9 cellular contexts compared by ENCODE assay signal in genomic region chr1:234958702-234959649, GRCh38.
DNase-seq lines count a peak whose midpoint lies in the region; ATAC-seq, FAIRE-seq and TF ChIP-seq lines count a peak whose summit lies in the region.
"Had no signal": no experiment of that assay in that cellular context is flagged by ENCODE, and none has a peak within 500 bp of the region (broad histone marks: within the 10 kb centered on the region; RNA-seq: fewer than 3 reads in every experiment).

No MANE protein-coding gene starts in this region.

- peak overlapping the region; percentile 96 to 98 for H3K27ac Mint-ChIP-seq in natural killer cell treated with Interleukin-12 subunit alpha and Interleukin-12 subunit beta and Interleukin-15 and Interleukin-18, amount 100 ng/mL, for 72 hours
- H3K27ac Mint-ChIP-seq in natural killer cell: peak overlapping the region in 1 of 2 donors; percentile 61
- H3K27ac Mint-ChIP-seq in naive thymus-derived CD8-positive, alpha-beta T cell: peak overlapping the region; percentile 5 to 81 (median 64)

- peaks cover 73 to 77% of the 10 kb centered on the region in 2 donors for H3K4me1 Mint-ChIP-seq in natural killer cell treated with Interleukin-12 subunit alpha and Interleukin-12 subunit beta and Interleukin-15 and Interleukin-18, amount 100 ng/mL, for 72 hours (ENCODE audit: low read depth in 2 of 2)
- H3K4me1 Mint-ChIP-seq in natural killer cell: peaks cover 52 to 67% of the 10 kb centered on the region in 2 donors
- peaks cover 43 to 84% (median 75%) of the 10 kb centered on the region in 4 donors for H3K4me1 Mint-ChIP-seq in naive thymus-derived CD8-positive, alpha-beta T cell

- no peak for TF ChIP-seq RAD21 in K562 (CRISPR knock-in tag; conservative IDR thresholded peaks at IDR 0.05 in 1 of 2, IDR thresholded peaks at IDR 0.05 in 1 of 2)

- H3K4me3 ChIP-seq in K562: no peak overlapping the region

- H3K4me3 Mint-ChIP-seq in natural killer cell treated with Interleukin-12 subunit alpha and Interleukin-12 subunit beta and Interleukin-15 and Interleukin-18, amount 100 ng/mL, for 72 hours: peak overlapping the region; percentile 38
- no peak overlapping the region for H3K4me3 Mint-ChIP-seq in natural killer cell
- H3K4me3 Mint-ChIP-seq in naive thymus-derived CD8-positive, alpha-beta T cell: peak overlapping the region in 1 of 10 donors; percentile 40
- H3K4me3 Mint-ChIP-seq: activated CD4-positive, alpha-beta T cell treated with anti-CD3 and anti-CD28 coated beads, Interleukin-2, amount 10 ng/mL, durations not matched to agents 7 days and 5 days had no signal

- no peak for TF ChIP-seq EP300 in K562 (IDR thresholded peaks at IDR 0.05; ENCODE audit: low read length)

- in situ Hi-C loops in K562 (cut with MboI): no loop called here

- peak overlapping the region; percentile 67 for H2AFZ ChIP-seq in K562 (ENCODE audit: low read depth, low read length)

- no peak overlapping the region for H3K4me2 ChIP-seq in K562 (ENCODE audit: insufficient read depth, low read length)

- TF ChIP-seq POLR2A in K562 (conservative IDR thresholded peaks at IDR 0.05): no peak

- FAIRE-seq in K562 (lab: Jason Lieb, UNC) (no peak), GM19239 (lab: Jason Lieb, UNC) (no peak)

- H3K79me2 ChIP-seq in K562 (ENCODE audit: control insufficient read depth, insufficient read depth, low read length): no peaks in the 10 kb centered on the region

- peak overlapping the region; percentile 84; the same call in 1 of the 3 replicates for H3K27ac ChIP-seq in K562 (ENCODE audit: extremely low read depth, low read depth, low read length)

- intact Hi-C loops in natural killer cell (cut with micrococcal nuclease) (no loop called here), K562 (cut with micrococcal nuclease) (loop anchor here (5.0 kb wide), 1 partner anchor 237 kb away; no protein-coding TSS in a partner anchor)

- no peaks in the 10 kb centered on the region for H3K36me3 Mint-ChIP-seq in natural killer cell treated with Interleukin-12 subunit alpha and Interleukin-12 subunit beta and Interleukin-15 and Interleukin-18, amount 100 ng/mL, for 72 hours
- H3K36me3 Mint-ChIP-seq in natural killer cell: no peaks in the 10 kb centered on the region
- no peaks in the 10 kb centered on the region for H3K36me3 Mint-ChIP-seq in naive thymus-derived CD8-positive, alpha-beta T cell

- CTCF ChIA-PET in K562 (lab: Yijun Ruan, JAX; ENCODE audit: low intra/inter-chr PET ratio): no interaction called here

- no peaks in the 10 kb centered on the region for H3K27me3 Mint-ChIP-seq in natural killer cell treated with Interleukin-12 subunit alpha and Interleukin-12 subunit beta and Interleukin-15 and Interleukin-18, amount 100 ng/mL, for 72 hours
- no peaks in the 10 kb centered on the region for H3K27me3 Mint-ChIP-seq in natural killer cell (ENCODE audit: low read depth in 2 of 2)
- H3K27me3 Mint-ChIP-seq in naive thymus-derived CD8-positive, alpha-beta T cell: no peaks in the 10 kb centered on the region
- H3K27me3 Mint-ChIP-seq: activated CD4-positive, alpha-beta T cell treated with anti-CD3 and anti-CD28 coated beads, Interleukin-2, amount 10 ng/mL, durations not matched to agents 7 days and 5 days had no signal

- no TSS peak for BruUV-seq in K562 (replicated peaks; lab: Mats Ljungman, UMichigan)

- WGBS in K562 (ENCODE audit: insufficient coverage, low coverage, missing lambda C conversion rate): 63% methylated on average over 20 of the region's 21 CpGs

- H4K20me1 ChIP-seq in K562 (replicated peaks; ENCODE audit: control insufficient read depth, insufficient read depth, low read length): no peaks in the 10 kb centered on the region

- POLR2A ChIA-PET in K562 (lab: Yijun Ruan, JAX): interaction anchor here (0.6 to 1.8 kb wide), 4 partner anchors 12 to 357 kb away, joined by 3 to 9 read pairs (median 4); no protein-coding TSS in a partner anchor
- POLR2A ChIA-PET in naive thymus-derived CD8-positive, alpha-beta T cell (lab: Charles Lee): interaction anchor here (0.9 to 1.8 kb wide), 3 partner anchors 8 to 12 kb away, joined by 3 to 8 read pairs (median 3); no protein-coding TSS in a partner anchor

- peak overlapping the region in 1 of 2 experiments; percentile 65; a peak in 2 of 4 replicates for H3K9ac ChIP-seq in K562 (ENCODE audit: insufficient read depth in 1 of 2, low read depth in 2 of 2, low read length in 2 of 2)

- no peaks in the 10 kb centered on the region for H3K9me3 Mint-ChIP-seq in natural killer cell treated with Interleukin-12 subunit alpha and Interleukin-12 subunit beta and Interleukin-15 and Interleukin-18, amount 100 ng/mL, for 72 hours
- H3K9me3 Mint-ChIP-seq in natural killer cell: peaks cover 0 to 3% of the 10 kb centered on the region in 2 donors
- H3K9me3 Mint-ChIP-seq in naive thymus-derived CD8-positive, alpha-beta T cell: no peaks in the 10 kb centered on the region
- H3K9me3 Mint-ChIP-seq: activated CD4-positive, alpha-beta T cell treated with anti-CD3 and anti-CD28 coated beads, Interleukin-2, amount 10 ng/mL, durations not matched to agents 7 days and 5 days had no signal

- H3K27me3 ChIP-seq in K562 (ENCODE audit: control insufficient read depth in 2 of 2, insufficient read depth in 2 of 2, low read length in 2 of 2): no peaks in the 10 kb centered on the region

- peaks cover 49 to 88% of the 10 kb centered on the region in 2 experiments for H3K4me1 ChIP-seq in K562 (replicated peaks in 1 of 2; ENCODE audit: control insufficient read depth in 2 of 2, insufficient read depth in 2 of 2, low read length in 2 of 2)

- no peak for DNase-seq in natural killer cell treated with Interleukin-12 subunit alpha and Interleukin-12 subunit beta and Interleukin-15 and Interleukin-18, amount 100 ng/mL, for 72 hours (ENCODE audit: low spot score)
- no peak for DNase-seq in natural killer cell
- no peak for DNase-seq in K562 (ENCODE audit: extremely low read depth in 1 of 4, low spot score in 3 of 4)
- no peak for DNase-seq in naive thymus-derived CD8-positive, alpha-beta T cell
- no peak for DNase-seq in C1 segment of cervical spinal cord (lab: John Stamatoyannopoulos, UW)
- DNase-seq in NCI-H82 (lab: John Stamatoyannopoulos, UW): no peak
- no peak for DNase-seq in GM19239 (ENCODE audit: insufficient read length, low spot score)
- DNase-seq: activated CD4-positive, alpha-beta T cell treated with anti-CD3 and anti-CD28 coated beads, Interleukin-2, amount 10 ng/mL, durations not matched to agents 7 days and 5 days had no signal

- no peaks in the 10 kb centered on the region for H3K9me1 ChIP-seq in K562 (ENCODE audit: control insufficient read depth, insufficient read depth, low read length)

- H3K36me3 ChIP-seq in K562 (ENCODE audit: control insufficient read depth, insufficient read depth, low read length): no peaks in the 10 kb centered on the region

- no peaks in the 10 kb centered on the region; the same call in 1 of the 2 replicates for H3K9me3 ChIP-seq in K562 (replicated peaks; ENCODE audit: control insufficient read depth, insufficient read depth, low read depth, low read length)

- no peak for ATAC-seq in natural killer cell treated with Interleukin-12 subunit alpha and Interleukin-12 subunit beta and Interleukin-15 and Interleukin-18, amount 100 ng/mL, for 72 hours
- no peak for ATAC-seq in natural killer cell
- no peak for ATAC-seq in K562
- ATAC-seq in naive thymus-derived CD8-positive, alpha-beta T cell: no peak
- ATAC-seq in GM21786 (IDR thresholded peaks at IDR 0.05; ENCODE audit: unreplicated experiment): no peak

- no peak for TF ChIP-seq CTCF in natural killer cell (IDR thresholded peaks at IDR 0.05)
- no peak for TF ChIP-seq CTCF in K562 (IDR thresholded peaks at IDR 0.05 in 2 of 3, conservative IDR thresholded peaks at IDR 0.05 in 1 of 3; ENCODE audit: insufficient read depth in 2 of 3, low read depth in 1 of 3, low read length in 3 of 3)

TF ChIP-seq in K562, 482 proteins besides CTCF, POLR2A, EP300 and RAD21 (continues in another document):
- TF ChIP-seq SMARCE1 (IDR thresholded peaks at IDR 0.05) (no peak), ID3 (CRISPR knock-in tag; IDR thresholded peaks at IDR 0.05) (no peak), ID3 (tag; IDR thresholded peaks at IDR 0.05) (peak; percentile 54; the same call in 1 of the 2 replicates), ZNF644 (tag; IDR thresholded peaks at IDR 0.05; ENCODE audit: low read depth) (0 out of 2 replicates have a peak, but pooled peaks have one; percentile 5), THAP12 (CRISPR knock-in tag; IDR thresholded peaks at IDR 0.05) (no peak), NR2C1 (IDR thresholded peaks at IDR 0.05) (no peak), NR2C1 (tag; IDR thresholded peaks at IDR 0.05) (0 out of 2 replicates have a peak, but pooled peaks have one; percentile 3)
